Comparison of ENCODE assay signal across 8 cellular contexts in the genomic region with DNA sequence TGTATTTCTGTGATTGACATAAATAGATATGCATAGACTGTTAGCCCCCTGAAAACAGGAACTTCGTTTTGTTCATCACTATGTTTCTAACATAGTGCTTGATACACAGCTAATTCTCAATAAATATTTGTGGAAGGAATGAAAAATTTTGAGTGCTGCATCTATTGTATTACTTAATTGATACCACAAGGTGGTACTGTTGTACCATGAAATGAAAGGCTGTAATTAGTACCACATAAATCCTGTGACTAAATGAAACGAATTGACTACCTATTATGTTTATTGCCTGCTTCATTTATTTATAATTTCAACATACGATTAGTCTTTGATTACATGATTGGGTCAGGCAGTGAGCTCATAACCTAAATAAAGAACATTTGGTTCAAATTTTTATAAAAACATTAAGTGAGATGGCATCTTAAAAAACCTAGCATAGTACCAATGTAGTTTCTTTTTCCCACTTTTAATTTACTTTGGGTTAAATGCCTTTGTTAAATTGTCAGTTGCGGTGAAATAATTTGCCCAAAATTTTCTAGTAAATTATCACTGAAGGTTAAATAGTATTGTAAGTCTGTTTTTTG. TPM values are rescaled to one million over a fixed set of nuclear protein-coding genes. Genes with fewer than 3 reads are reported as not detected.
DNase-seq lines count a peak whose midpoint lies in the region; ATAC-seq and TF ChIP-seq lines count a peak whose summit lies in the region.

No MANE protein-coding gene starts in this region.

- peaks cover 7 to 14% of the 10 kb centered on the region in 2 donors for H3K36me3 Mint-ChIP-seq in naive B cell
- peaks cover 6% of the 10 kb centered on the region for H3K36me3 Mint-ChIP-seq in activated T-helper 1 cell treated with anti-CD3 and anti-CD28 coated beads, Interleukin-12 subunit alpha, Interleukin-12 subunit beta, Interleukin-2, Interleukin-4 antibody, amounts not matched to agents 30 ng/mL and 10 ng/mL and 1 ng/mL, durations not matched to agents 14 hours and 24 hours and 36 hours (ENCODE audit: low read depth)

- H3K27ac ChIP-seq in cardiac muscle cell, result no peak overlapping the region

- H3K4me3 ChIP-seq in cardiac muscle cell, result no peak overlapping the region

- H3K27me3 Mint-ChIP-seq in naive B cell, result no peaks in the 10 kb centered on the region
- no peaks in the 10 kb centered on the region for H3K27me3 Mint-ChIP-seq in activated T-helper 1 cell treated with anti-CD3 and anti-CD28 coated beads, Interleukin-12 subunit alpha, Interleukin-12 subunit beta, Interleukin-2, Interleukin-4 antibody, amounts not matched to agents 30 ng/mL and 10 ng/mL and 1 ng/mL, durations not matched to agents 14 hours and 24 hours and 36 hours (ENCODE audit: insufficient read depth)

- H3K4me1 Mint-ChIP-seq in naive B cell, result no peaks in the 10 kb centered on the region
- no peaks in the 10 kb centered on the region for H3K4me1 Mint-ChIP-seq in activated T-helper 1 cell treated with anti-CD3 and anti-CD28 coated beads, Interleukin-12 subunit alpha, Interleukin-12 subunit beta, Interleukin-2, Interleukin-4 antibody, amounts not matched to agents 30 ng/mL and 10 ng/mL and 1 ng/mL, durations not matched to agents 14 hours and 24 hours and 36 hours (ENCODE audit: low read depth)

- no peak overlapping the region for H3K27ac Mint-ChIP-seq in naive B cell
- H3K27ac Mint-ChIP-seq in activated T-helper 1 cell treated with anti-CD3 and anti-CD28 coated beads, Interleukin-12 subunit alpha, Interleukin-12 subunit beta, Interleukin-2, Interleukin-4 antibody, amounts not matched to agents 30 ng/mL and 10 ng/mL and 1 ng/mL, durations not matched to agents 14 hours and 24 hours and 36 hours, result no peak overlapping the region

- intact Hi-C loops in Right ventricle myocardium inferior (cut with DNase I), result loop anchor here (2.0 to 10.0 kb wide), 4 partner anchors 737 to 1487 kb away; no protein-coding TSS in a partner anchor
- intact Hi-C loops in activated T-helper 1 cell treated with anti-CD3 and anti-CD28 coated beads, Interleukin-12 subunit alpha, Interleukin-12 subunit beta, Interleukin-2, Interleukin-4 antibody, amounts not matched to agents 30 ng/mL and 10 ng/mL and 1 ng/mL, durations not matched to agents 14 hours and 24 hours and 36 hours (cut with micrococcal nuclease), result loop anchor here (1.0 to 10.0 kb wide), 3 partner anchors 191 to 1485 kb away; no protein-coding TSS in a partner anchor

- H3K9me3 ChIP-seq in cardiac muscle cell (ENCODE audit: low read depth), result no peaks in the 10 kb centered on the region

- no peaks in the 10 kb centered on the region for H3K27me3 ChIP-seq in cardiac muscle cell

- peak; percentile 44 to 67 for DNase-seq in cardiac muscle cell (ENCODE audit: low read depth in 1 of 2, low spot score in 1 of 2)
- DNase-seq in Right ventricle myocardium inferior (ENCODE audit: missing footprints), result no peak
- DNase-seq in NCI-H774 (lab: John Stamatoyannopoulos, UW), result peak; percentile 45
- DNase-seq in dermis blood vessel endothelial cell, result peak; percentile 74
- DNase-seq in naive B cell, result peak; percentile 24
- DNase-seq in stimulated activated CD4-positive, alpha-beta T cell treated with anti-CD3 and anti-CD28 coated beads, Interleukin-1b, Interleukin-23, amount 100 ng/mL, for 48 hours, result no peak
- no peak for DNase-seq in activated T-helper 1 cell treated with anti-CD3 and anti-CD28 coated beads, Interleukin-12 subunit alpha, Interleukin-12 subunit beta, Interleukin-2, Interleukin-4 antibody, amounts not matched to agents 30 ng/mL and 10 ng/mL and 1 ng/mL, durations not matched to agents 14 hours and 24 hours and 36 hours (ENCODE audit: low spot score)

- H3K36me3 ChIP-seq in cardiac muscle cell, result no peaks in the 10 kb centered on the region

- ATAC-seq in Right ventricle myocardium inferior, result no peak
- peak; percentile 70 for ATAC-seq in HG03135 (IDR thresholded peaks at IDR 0.05; ENCODE audit: unreplicated experiment)
- ATAC-seq in naive B cell (ENCODE audit: low read depth in 2 of 2), result peak; percentile 30 to 51

- no peaks in the 10 kb centered on the region for H3K9me3 Mint-ChIP-seq in naive B cell
- H3K9me3 Mint-ChIP-seq in activated T-helper 1 cell treated with anti-CD3 and anti-CD28 coated beads, Interleukin-12 subunit alpha, Interleukin-12 subunit beta, Interleukin-2, Interleukin-4 antibody, amounts not matched to agents 30 ng/mL and 10 ng/mL and 1 ng/mL, durations not matched to agents 14 hours and 24 hours and 36 hours, result no peaks in the 10 kb centered on the region

- no peak overlapping the region for H3K4me3 Mint-ChIP-seq in naive B cell
- no peak overlapping the region for H3K4me3 Mint-ChIP-seq in activated T-helper 1 cell treated with anti-CD3 and anti-CD28 coated beads, Interleukin-12 subunit alpha, Interleukin-12 subunit beta, Interleukin-2, Interleukin-4 antibody, amounts not matched to agents 30 ng/mL and 10 ng/mL and 1 ng/mL, durations not matched to agents 14 hours and 24 hours and 36 hours

- peaks cover 9% of the 10 kb centered on the region for H3K4me1 ChIP-seq in cardiac muscle cell (ENCODE audit: low read depth)

- TF ChIP-seq CTCF in cardiac muscle cell (IDR thresholded peaks at IDR 0.05; ENCODE audit: low read depth, low read length), result peak; percentile 51

RNA-seq across cellular contexts. Expression of gene TGFB2, which starts 15.0 kb away (rescaled TPM):
- total RNA-seq in cardiac muscle cell (107 and 171 TPM in 2 replicates), Right ventricle myocardium inferior (1.6 TPM), dermis blood vessel endothelial cell (36.2 and 38.6 TPM in 2 replicates)
- polyA plus RNA-seq in cardiac muscle cell (132 and 210 TPM in 2 replicates), naive B cell (ENCODE audit: low read depth in 6 of 6) (1 to 10 TPM in 1 of 6 donors, under 1 TPM in 4, not detected in 1; 0.23 to 1.1 (median 0.43) TPM)
- total RNA-seq in activated T-helper 1 cell treated with anti-CD3 and anti-CD28 coated beads, Interleukin-12 subunit alpha, Interleukin-12 subunit beta, Interleukin-2, Interleukin-4 antibody, amounts not matched to agents 30 ng/mL and 10 ng/mL and 1 ng/mL, durations not matched to agents 14 hours and 24 hours and 36 hours, result 0.07 TPM in 1 of 2 replicates, not detected in the other

RNA-seq across cellular contexts. Expression of gene RRP15, which starts 45.0 kb away (rescaled TPM):
- 5.4 and 7.2 TPM in 2 replicates for total RNA-seq in cardiac muscle cell
- 13.3 and 14.4 TPM in 2 replicates for polyA plus RNA-seq in cardiac muscle cell
- 21.9 TPM for total RNA-seq in Right ventricle myocardium inferior
- total RNA-seq in dermis blood vessel endothelial cell, result 7.4 and 7.8 TPM in 2 replicates
- polyA plus RNA-seq in naive B cell (ENCODE audit: low read depth in 6 of 6), result 10 to 100 TPM in 5 of 6 donors, 1 to 10 TPM in 1; 7.5 to 26.4 (median 18.5) TPM
- 42.2 and 50.1 TPM in 2 replicates for total RNA-seq in activated T-helper 1 cell treated with anti-CD3 and anti-CD28 coated beads, Interleukin-12 subunit alpha, Interleukin-12 subunit beta, Interleukin-2, Interleukin-4 antibody, amounts not matched to agents 30 ng/mL and 10 ng/mL and 1 ng/mL, durations not matched to agents 14 hours and 24 hours and 36 hours

Comparison
In these comparisons a context has a peak if more than half of its experiments do, and no peak if none do; other contexts are left out.
1. DNase-seq: peak in cardiac muscle cell (2 of 2), NCI-H774 (single experiment), dermis blood vessel endothelial cell (single experiment) and naive B cell (single experiment); none in Right ventricle myocardium inferior (single experiment), stimulated activated CD4-positive, alpha-beta T cell treated with anti-CD3 and anti-CD28 coated beads, Interleukin-1b, Interleukin-23, amount 100 ng/mL, for 48 hours (single experiment) and activated T-helper 1 cell treated with anti-CD3 and anti-CD28 coated beads, Interleukin-12 subunit alpha, Interleukin-12 subunit beta, Interleukin-2, Interleukin-4 antibody, amounts not matched to agents 30 ng/mL and 10 ng/mL and 1 ng/mL, durations not matched to agents 14 hours and 24 hours and 36 hours (single experiment).
2. RNA of gene TGFB2, which starts 15.0 kb away (total RNA-seq): 107 to 171 TPM in cardiac muscle cell and 36.2 to 38.6 TPM in dermis blood vessel endothelial cell; 1.6 TPM in Right ventricle myocardium inferior (single experiment) and 0.07 TPM in activated T-helper 1 cell treated with anti-CD3 and anti-CD28 coated beads, Interleukin-12 subunit alpha, Interleukin-12 subunit beta, Interleukin-2, Interleukin-4 antibody, amounts not matched to agents 30 ng/mL and 10 ng/mL and 1 ng/mL, durations not matched to agents 14 hours and 24 hours and 36 hours; every median in the first group is over 10 times any median in the second.